In genomic region chr6:38487423-38487822, GRCh38 we compare ENCODE assay signal across 27 cellular contexts.
"Had no signal": no experiment of that assay in that cellular context is flagged by ENCODE, and none has a peak within 500 bp of the region (broad histone marks: within the 10 kb centered on the region; RNA-seq: fewer than 3 reads in every experiment).

No MANE protein-coding gene starts in this region.

- H3K4me1 ChIP-seq: pancreas, right lobe of liver, stomach, thyroid gland, tibial nerve had no signal

- H3K9me3 ChIP-seq: neutrophil, pancreas, psoas muscle, right lobe of liver, sigmoid colon, stomach, thoracic aorta, thyroid gland, tibial nerve, upper lobe of left lung, vagina had no signal

- H3K27me3 Mint-ChIP-seq: natural killer cell treated with Interleukin-12 subunit alpha and Interleukin-12 subunit beta and Interleukin-15 and Interleukin-18, amount 100 ng/mL, for 72 hours; stimulated activated naive B cell treated with anti-CD40 and anti-IgM and Interleukin-4, amounts not matched to agents 10 μg/mL and 1 μg/mL and 100 μg/mL, for 72 hours; stimulated activated naive CD8-positive, alpha-beta T cell treated with anti-CD3 and anti-CD28 coated beads, Interleukin-15, Interleukin-2, amounts not matched to agents 100 ng/mL and 50 ng/mL, for 24 hours had no signal

- H3K27me3 ChIP-seq: neutrophil, pancreas, right lobe of liver, sigmoid colon, stomach, thyroid gland, tibial nerve, upper lobe of left lung, vagina had no signal

- H3K27ac Mint-ChIP-seq: natural killer cell treated with Interleukin-12 subunit alpha and Interleukin-12 subunit beta and Interleukin-15 and Interleukin-18, amount 100 ng/mL, for 72 hours; nephron progenitor cell; progenitor cell of endocrine pancreas; stimulated activated effector memory CD8-positive, alpha-beta T cell treated with anti-CD3 and anti-CD28 coated beads, Interleukin-12 subunit alpha, Interleukin-12 subunit beta, amount 100 ng/mL, for 72 hours; stimulated activated naive B cell treated with anti-CD40 and anti-IgM and Interleukin-4, amounts not matched to agents 10 μg/mL and 1 μg/mL and 100 μg/mL, for 72 hours; stimulated activated naive CD8-positive, alpha-beta T cell treated with anti-CD3 and anti-CD28 coated beads, Interleukin-15, Interleukin-2, amounts not matched to agents 100 ng/mL and 50 ng/mL, for 24 hours had no signal

- H3K4me3 ChIP-seq: pancreas, psoas muscle, right lobe of liver, sigmoid colon, stomach, thoracic aorta, thyroid gland, tibial nerve, upper lobe of left lung, vagina had no signal

- H3K4me1 Mint-ChIP-seq: nephron progenitor cell, neural crest cell had no signal

- H3K36me3 ChIP-seq: neutrophil, pancreas, right lobe of liver, sigmoid colon, thoracic aorta, thyroid gland, upper lobe of left lung, vagina had no signal

- DNase-seq: nephron progenitor cell; nucleus accumbens; pancreas; psoas muscle; right cardiac atrium; right lobe of liver; sigmoid colon; small intestine; stimulated activated CD4-positive, alpha-beta T cell treated with anti-CD3 and anti-CD28 coated beads, Interleukin-15, amount 100 ng/mL, for 24 hours; stimulated activated CD4-positive, alpha-beta T cell treated with anti-CD3 and anti-CD28 coated beads, Interleukin-2, amount 100 ng/mL, for 24 hours; stimulated activated CD4-positive, alpha-beta T cell treated with anti-CD3 and anti-CD28 coated beads, Interleukin-2, amount 100 ng/mL, for 48 hours; stimulated activated CD4-positive, alpha-beta T cell treated with anti-CD3 and anti-CD28 coated beads, Interleukin-4, amount 100 ng/mL, for 24 hours; stimulated activated naive B cell treated with anti-CD40 and anti-IgM and Interleukin-4, amounts not matched to agents 10 μg/mL and 1 μg/mL and 100 μg/mL, for 72 hours; stimulated activated naive CD4-positive, alpha-beta T cell treated with Interleukin-2 at 50 U/mL for 16 hours; stomach; thyroid gland; trophoblast cell; upper lobe of left lung had no signal

- ATAC-seq: natural killer cell treated with Interleukin-12 subunit alpha and Interleukin-12 subunit beta and Interleukin-15 and Interleukin-18, amount 100 ng/mL, for 72 hours; pancreas; psoas muscle; right cardiac atrium; right lobe of liver; stimulated activated effector memory CD8-positive, alpha-beta T cell treated with anti-CD3 and anti-CD28 coated beads, Interleukin-12 subunit alpha, Interleukin-12 subunit beta, amount 100 ng/mL, for 72 hours; stimulated activated naive B cell treated with anti-CD40 and anti-IgM and Interleukin-4, amounts not matched to agents 10 μg/mL and 1 μg/mL and 100 μg/mL, for 72 hours had no signal

- H3K9me3 Mint-ChIP-seq: natural killer cell treated with Interleukin-12 subunit alpha and Interleukin-12 subunit beta and Interleukin-15 and Interleukin-18, amount 100 ng/mL, for 72 hours; nephron progenitor cell; neural crest cell; stimulated activated effector memory CD8-positive, alpha-beta T cell treated with anti-CD3 and anti-CD28 coated beads, Interleukin-12 subunit alpha, Interleukin-12 subunit beta, amount 100 ng/mL, for 72 hours; stimulated activated naive B cell treated with anti-CD40 and anti-IgM and Interleukin-4, amounts not matched to agents 10 μg/mL and 1 μg/mL and 100 μg/mL, for 72 hours; stimulated activated naive CD8-positive, alpha-beta T cell treated with anti-CD3 and anti-CD28 coated beads, Interleukin-15, Interleukin-2, amounts not matched to agents 100 ng/mL and 50 ng/mL, for 24 hours had no signal

- H3K4me3 Mint-ChIP-seq: natural killer cell treated with Interleukin-12 subunit alpha and Interleukin-12 subunit beta and Interleukin-15 and Interleukin-18, amount 100 ng/mL, for 72 hours; nephron progenitor cell; neural crest cell; stimulated activated effector memory CD8-positive, alpha-beta T cell treated with anti-CD3 and anti-CD28 coated beads, Interleukin-12 subunit alpha, Interleukin-12 subunit beta, amount 100 ng/mL, for 72 hours; stimulated activated naive B cell treated with anti-CD40 and anti-IgM and Interleukin-4, amounts not matched to agents 10 μg/mL and 1 μg/mL and 100 μg/mL, for 72 hours; stimulated activated naive CD8-positive, alpha-beta T cell treated with anti-CD3 and anti-CD28 coated beads, Interleukin-15, Interleukin-2, amounts not matched to agents 100 ng/mL and 50 ng/mL, for 24 hours had no signal

- H3K27ac ChIP-seq: neutrophil, pancreas, psoas muscle, right lobe of liver, sigmoid colon, stomach, thoracic aorta, tibial nerve, upper lobe of left lung, vagina had no signal

- H3K36me3 Mint-ChIP-seq: natural killer cell treated with Interleukin-12 subunit alpha and Interleukin-12 subunit beta and Interleukin-15 and Interleukin-18, amount 100 ng/mL, for 72 hours; stimulated activated effector memory CD8-positive, alpha-beta T cell treated with anti-CD3 and anti-CD28 coated beads, Interleukin-12 subunit alpha, Interleukin-12 subunit beta, amount 100 ng/mL, for 72 hours; stimulated activated naive B cell treated with anti-CD40 and anti-IgM and Interleukin-4, amounts not matched to agents 10 μg/mL and 1 μg/mL and 100 μg/mL, for 72 hours had no signal
